ENCODE assay signal across 19 cellular contexts in the genomic region with DNA sequence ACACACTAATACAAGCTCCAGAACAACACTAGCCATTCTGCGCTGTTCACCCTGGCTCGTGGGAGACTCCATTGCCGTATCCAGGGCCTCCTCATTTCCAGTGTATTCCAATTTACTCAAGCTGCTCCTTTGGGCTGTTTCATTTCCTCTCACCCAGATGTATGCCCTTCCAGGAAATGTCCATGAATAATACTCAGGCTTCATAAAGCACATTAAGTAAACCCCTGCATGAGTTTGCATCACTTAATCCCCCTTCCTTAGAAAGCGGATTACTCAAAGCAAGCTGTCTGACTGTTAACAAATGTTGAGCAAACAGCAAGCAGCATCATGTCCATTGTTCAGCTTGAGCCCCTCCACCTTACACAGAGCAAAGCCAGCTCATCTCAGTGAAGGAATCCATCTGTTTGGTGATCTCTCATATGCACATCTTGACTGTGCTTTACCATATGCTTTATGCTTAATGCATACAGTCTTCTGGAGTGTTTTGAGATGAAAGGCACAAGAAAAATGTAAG.
DNase-seq lines count a peak whose midpoint lies in the region; ATAC-seq, FAIRE-seq and TF ChIP-seq lines count a peak whose summit lies in the region.
"Had no signal": no experiment of that assay in that cellular context is flagged by ENCODE, and none has a peak within 500 bp of the region (broad histone marks: within the 10 kb centered on the region; RNA-seq: fewer than 3 reads in every experiment).

No MANE protein-coding gene starts in this region.

- H3K27ac ChIP-seq in suprapubic skin (no peak overlapping the region), psoas muscle (no peak overlapping the region)
- H3K27ac ChIP-seq: KMS-11 had no signal

- H3K36me3 ChIP-seq in bronchial epithelial cell (ENCODE audit: control insufficient read depth, insufficient read depth, low read length) (no peaks in the 10 kb centered on the region), suprapubic skin (no peaks in the 10 kb centered on the region), psoas muscle (ENCODE audit: insufficient read depth in 1 of 2, low read depth in 1 of 2) (no peaks in the 10 kb centered on the region)
- H3K36me3 ChIP-seq: MG63 had no signal

- intact Hi-C loops in psoas muscle (cut with DNase I): no loop called here

- H3K4me1 ChIP-seq in suprapubic skin (no peaks in the 10 kb centered on the region), psoas muscle (no peaks in the 10 kb centered on the region)

- H3K4me3 ChIP-seq in bronchial epithelial cell (ENCODE audit: low read depth, low read length) (no peak overlapping the region), suprapubic skin (no peak overlapping the region), psoas muscle (no peak overlapping the region)
- H3K4me3 ChIP-seq: MG63 had no signal

- H3K36me3 Mint-ChIP-seq in mesothelial cell of epicardium: no peaks in the 10 kb centered on the region
- no peaks in the 10 kb centered on the region for H3K36me3 Mint-ChIP-seq in activated CD4-positive, alpha-beta T cell treated with anti-CD3 and anti-CD28 coated beads, Interleukin-2, amount 10 ng/mL, durations not matched to agents 7 days and 5 days (ENCODE audit: low read depth)
- H3K36me3 Mint-ChIP-seq: CD4-positive, CD25-positive, alpha-beta regulatory T cell had no signal

- peaks cover 7% of the 10 kb centered on the region for H3K4me1 Mint-ChIP-seq in mesothelial cell of epicardium
- no peaks in the 10 kb centered on the region for H3K4me1 Mint-ChIP-seq in activated CD4-positive, alpha-beta T cell treated with anti-CD3 and anti-CD28 coated beads, Interleukin-2, amount 10 ng/mL, durations not matched to agents 7 days and 5 days

- CTCF ChIA-PET in activated CD4-positive, alpha-beta T cell treated with anti-CD3 and anti-CD28 coated beads, Interleukin-2, amount 10 ng/mL, durations not matched to agents 7 days and 5 days (lab: Charles Lee): interaction anchor here (0.6 kb wide), 1 partner anchor 611 kb away, joined by 4 read pairs; no protein-coding TSS in a partner anchor

- DNase-seq in D341Med (ENCODE audit: low spot score) (peak; percentile 46), HS-5 (ENCODE audit: low read depth) (peak; percentile 13), bronchial epithelial cell (ENCODE audit: low read depth) (peak; percentile 4), mesothelial cell of epicardium (ENCODE audit: low spot score in 2 of 2, unreplicated experiment in 2 of 2) (no peak), suprapubic skin (ENCODE audit: low spot score in 2 of 2) (no peak), psoas muscle (no peak)
- no peak for DNase-seq in activated CD4-positive, alpha-beta T cell treated with anti-CD3 and anti-CD28 coated beads, Interleukin-2, amount 10 ng/mL, durations not matched to agents 7 days and 5 days
- DNase-seq: CD4-positive, CD25-positive, alpha-beta regulatory T cell; DND-41; GF-D8; MG63; NCI-H1092 treated with DMSO at 0.1 percent for 48 hours; NCI-H1930; NCI-H510A treated with DMSO at 0.1 percent for 48 hours; NK-92 treated with Interleukin-12 subunit alpha and Interleukin-12 subunit beta, amount 100 ng/mL, for 24 hours; PC-3 had no signal

- peak overlapping the region; percentile 33 for H3K27ac Mint-ChIP-seq in mesothelial cell of epicardium
- no peak overlapping the region for H3K27ac Mint-ChIP-seq in activated CD4-positive, alpha-beta T cell treated with anti-CD3 and anti-CD28 coated beads, Interleukin-2, amount 10 ng/mL, durations not matched to agents 7 days and 5 days
- H3K27ac Mint-ChIP-seq: CD4-positive, CD25-positive, alpha-beta regulatory T cell had no signal

- H3K4me3 Mint-ChIP-seq in mesothelial cell of epicardium: no peak overlapping the region
- no peak overlapping the region for H3K4me3 Mint-ChIP-seq in activated CD4-positive, alpha-beta T cell treated with anti-CD3 and anti-CD28 coated beads, Interleukin-2, amount 10 ng/mL, durations not matched to agents 7 days and 5 days
- H3K4me3 Mint-ChIP-seq: CD4-positive, CD25-positive, alpha-beta regulatory T cell had no signal

- WGBS in suprapubic skin: 58% methylated on average over 4 of the region's 4 CpGs
- WGBS in psoas muscle, 3 donors: 55 to 64% (median 56%) methylated on average over 4 of the region's 4 CpGs

- TF ChIP-seq POLR2A in suprapubic skin (IDR thresholded peaks at IDR 0.05): no peak

- POLR2A ChIA-PET in activated CD4-positive, alpha-beta T cell treated with anti-CD3 and anti-CD28 coated beads, Interleukin-2, amount 10 ng/mL, durations not matched to agents 7 days and 5 days (lab: Charles Lee): no interaction called here

- no peak for FAIRE-seq in bronchial epithelial cell (lab: Jason Lieb, UNC)
- FAIRE-seq: H1, HepG2 had no signal

- no peak for ATAC-seq in psoas muscle
- ATAC-seq: HepG2, PC-3 had no signal

- no peaks in the 10 kb centered on the region for H3K27me3 ChIP-seq in bronchial epithelial cell (ENCODE audit: control insufficient read depth, insufficient read depth, low read length)
- H3K27me3 ChIP-seq in suprapubic skin: no peaks in the 10 kb centered on the region
- no peaks in the 10 kb centered on the region for H3K27me3 ChIP-seq in psoas muscle (ENCODE audit: insufficient read depth in 3 of 3, low read length in 2 of 3)
- H3K27me3 ChIP-seq: MG63 had no signal

- H3K27me3 Mint-ChIP-seq in mesothelial cell of epicardium (ENCODE audit: low read depth): no peaks in the 10 kb centered on the region
- H3K27me3 Mint-ChIP-seq in activated CD4-positive, alpha-beta T cell treated with anti-CD3 and anti-CD28 coated beads, Interleukin-2, amount 10 ng/mL, durations not matched to agents 7 days and 5 days: no peaks in the 10 kb centered on the region
- H3K27me3 Mint-ChIP-seq: CD4-positive, CD25-positive, alpha-beta regulatory T cell had no signal

- H3K9me3 ChIP-seq in suprapubic skin (no peaks in the 10 kb centered on the region), psoas muscle (no peaks in the 10 kb centered on the region)
- H3K9me3 ChIP-seq: MG63 had no signal

- TF ChIP-seq EP300 in suprapubic skin (IDR thresholded peaks at IDR 0.05): no peak

- TF ChIP-seq CTCF in bronchial epithelial cell (IDR thresholded peaks at IDR 0.05; ENCODE audit: insufficient read depth, low read length, severe bottlenecking) (no peak), mesothelial cell of epicardium (IDR thresholded peaks at IDR 0.05; ENCODE audit: unreplicated experiment) (no peak), suprapubic skin (IDR thresholded peaks at IDR 0.05) (no peak), psoas muscle (IDR thresholded peaks at IDR 0.05) (no peak)

- peaks cover 5% of the 10 kb centered on the region for H3K9me3 Mint-ChIP-seq in mesothelial cell of epicardium
- H3K9me3 Mint-ChIP-seq in activated CD4-positive, alpha-beta T cell treated with anti-CD3 and anti-CD28 coated beads, Interleukin-2, amount 10 ng/mL, durations not matched to agents 7 days and 5 days: peaks cover 1% of the 10 kb centered on the region

Comparison
In these comparisons a context has a peak if more than half of its experiments do, and no peak if none do; other contexts are left out.
1. DNase-seq: peak in D341Med (single experiment), HS-5 (single experiment) and bronchial epithelial cell (single experiment); none in mesothelial cell of epicardium (0 of 2), suprapubic skin (0 of 2), activated CD4-positive, alpha-beta T cell treated with anti-CD3 and anti-CD28 coated beads, Interleukin-2, amount 10 ng/mL, durations not matched to agents 7 days and 5 days (single experiment) and psoas muscle (0 of 2).